ENCODE assay signal across 3 cellular contexts in the genomic region with DNA sequence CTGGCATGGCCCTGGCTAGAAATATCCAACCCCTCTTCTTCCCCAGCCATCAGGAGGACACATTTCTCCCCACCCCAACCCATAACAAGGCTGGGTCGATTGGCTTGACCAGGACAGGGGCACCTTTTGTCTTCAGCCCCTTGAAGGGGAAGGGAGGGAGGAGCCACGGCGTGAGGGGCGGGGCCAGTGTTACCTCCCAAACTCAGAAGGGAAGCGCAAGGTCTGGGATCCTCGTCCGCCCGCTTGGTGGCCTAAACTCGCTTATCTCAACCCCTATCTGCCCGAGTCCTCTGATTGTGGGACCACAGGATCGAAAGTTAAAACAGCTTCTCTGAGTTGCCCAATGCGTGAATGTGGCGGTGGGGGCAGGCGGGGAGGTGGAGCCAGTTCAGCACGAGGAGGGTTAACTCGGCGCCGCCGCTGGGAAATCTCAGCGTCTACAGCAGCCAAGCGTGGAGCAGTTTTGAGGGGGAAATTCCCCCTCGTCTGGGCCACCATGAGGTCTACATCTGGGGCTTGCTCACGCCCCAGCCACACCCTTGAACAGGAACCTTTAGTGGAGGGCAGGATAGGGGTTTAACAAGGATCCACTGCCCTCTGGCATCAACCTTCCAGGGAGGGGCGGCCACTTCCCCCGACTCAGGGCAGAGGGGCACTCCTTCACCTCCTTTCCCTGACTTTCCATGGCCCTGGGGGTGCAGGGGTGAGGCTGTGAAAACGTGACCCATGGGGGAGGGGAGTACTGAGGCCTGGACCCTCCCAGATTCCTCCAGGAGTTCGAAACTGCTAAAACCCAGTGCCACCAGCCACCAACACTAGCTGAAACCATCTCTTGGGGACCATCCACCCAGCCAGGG.
TF ChIP-seq lines count a peak whose summit lies in the region.

No MANE protein-coding gene starts in this region.

TF ChIP-seq in SK-N-SH, 30 proteins besides CTCF, POLR2A, EP300 and RAD21:
- TF ChIP-seq MEF2A (IDR thresholded peaks at IDR 0.05; ENCODE audit: borderline replicate concordance, low read depth) (no peak), TAF1 (IDR thresholded peaks at IDR 0.05; ENCODE audit: borderline replicate concordance, low read depth, low read length) (no peak), FOXJ3 (CRISPR knock-in tag; IDR thresholded peaks at IDR 0.05) (no peak)
- TF ChIP-seq, protein P1, sequence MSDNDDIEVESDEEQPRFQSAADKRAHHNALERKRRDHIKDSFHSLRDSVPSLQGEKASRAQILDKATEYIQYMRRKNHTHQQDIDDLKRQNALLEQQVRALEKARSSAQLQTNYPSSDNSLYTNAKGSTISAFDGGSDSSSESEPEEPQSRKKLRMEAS (IDR thresholded peaks at IDR 0.05; ENCODE audit: low read depth): no peak

TF ChIP-seq in SK-N-SH treated with all-trans-retinoic acid at 6 μM for 48 hours, 23 proteins besides CTCF, POLR2A, EP300 and RAD21:
- no peak for TF ChIP-seq ISL1 (CRISPR knock-in tag; IDR thresholded peaks at IDR 0.05)
- no peak for TF ChIP-seq CSDC2 (CRISPR knock-in tag; IDR thresholded peaks at IDR 0.05)
- TF ChIP-seq, protein P2, sequence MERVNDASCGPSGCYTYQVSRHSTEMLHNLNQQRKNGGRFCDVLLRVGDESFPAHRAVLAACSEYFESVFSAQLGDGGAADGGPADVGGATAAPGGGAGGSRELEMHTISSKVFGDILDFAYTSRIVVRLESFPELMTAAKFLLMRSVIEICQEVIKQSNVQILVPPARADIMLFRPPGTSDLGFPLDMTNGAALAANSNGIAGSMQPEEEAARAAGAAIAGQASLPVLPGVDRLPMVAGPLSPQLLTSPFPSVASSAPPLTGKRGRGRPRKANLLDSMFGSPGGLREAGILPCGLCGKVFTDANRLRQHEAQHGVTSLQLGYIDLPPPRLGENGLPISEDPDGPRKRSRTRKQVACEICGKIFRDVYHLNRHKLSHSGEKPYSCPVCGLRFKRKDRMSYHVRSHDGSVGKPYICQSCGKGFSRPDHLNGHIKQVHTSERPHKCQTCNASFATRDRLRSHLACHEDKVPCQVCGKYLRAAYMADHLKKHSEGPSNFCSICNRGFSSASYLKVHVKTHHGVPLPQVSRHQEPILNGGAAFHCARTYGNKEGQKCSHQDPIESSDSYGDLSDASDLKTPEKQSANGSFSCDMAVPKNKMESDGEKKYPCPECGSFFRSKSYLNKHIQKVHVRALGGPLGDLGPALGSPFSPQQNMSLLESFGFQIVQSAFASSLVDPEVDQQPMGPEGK (CRISPR knock-in tag; IDR thresholded peaks at IDR 0.05; ENCODE audit: borderline replicate concordance): no peak
- TF ChIP-seq, protein P3, sequence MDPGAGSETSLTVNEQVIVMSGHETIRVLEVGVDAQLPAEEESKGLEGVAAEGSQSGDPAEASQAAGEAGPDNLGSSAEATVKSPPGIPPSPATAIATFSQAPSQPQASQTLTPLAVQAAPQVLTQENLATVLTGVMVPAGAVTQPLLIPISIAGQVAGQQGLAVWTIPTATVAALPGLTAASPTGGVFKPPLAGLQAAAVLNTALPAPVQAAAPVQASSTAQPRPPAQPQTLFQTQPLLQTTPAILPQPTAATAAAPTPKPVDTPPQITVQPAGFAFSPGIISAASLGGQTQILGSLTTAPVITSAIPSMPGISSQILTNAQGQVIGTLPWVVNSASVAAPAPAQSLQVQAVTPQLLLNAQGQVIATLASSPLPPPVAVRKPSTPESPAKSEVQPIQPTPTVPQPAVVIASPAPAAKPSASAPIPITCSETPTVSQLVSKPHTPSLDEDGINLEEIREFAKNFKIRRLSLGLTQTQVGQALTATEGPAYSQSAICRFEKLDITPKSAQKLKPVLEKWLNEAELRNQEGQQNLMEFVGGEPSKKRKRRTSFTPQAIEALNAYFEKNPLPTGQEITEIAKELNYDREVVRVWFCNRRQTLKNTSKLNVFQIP (CRISPR knock-in tag; IDR thresholded peaks at IDR 0.05; ENCODE audit: borderline replicate concordance, low read depth): no peak
- TF ChIP-seq SNAI2 (CRISPR knock-in tag; IDR thresholded peaks at IDR 0.05): no peak
- no peak for TF ChIP-seq ESRRG (CRISPR knock-in tag; IDR thresholded peaks at IDR 0.05)
- TF ChIP-seq ZFP3 (CRISPR knock-in tag; IDR thresholded peaks at IDR 0.05): no peak
- TF ChIP-seq ZFP30 (CRISPR knock-in tag; IDR thresholded peaks at IDR 0.05): no peak
- TF ChIP-seq, protein P4, sequence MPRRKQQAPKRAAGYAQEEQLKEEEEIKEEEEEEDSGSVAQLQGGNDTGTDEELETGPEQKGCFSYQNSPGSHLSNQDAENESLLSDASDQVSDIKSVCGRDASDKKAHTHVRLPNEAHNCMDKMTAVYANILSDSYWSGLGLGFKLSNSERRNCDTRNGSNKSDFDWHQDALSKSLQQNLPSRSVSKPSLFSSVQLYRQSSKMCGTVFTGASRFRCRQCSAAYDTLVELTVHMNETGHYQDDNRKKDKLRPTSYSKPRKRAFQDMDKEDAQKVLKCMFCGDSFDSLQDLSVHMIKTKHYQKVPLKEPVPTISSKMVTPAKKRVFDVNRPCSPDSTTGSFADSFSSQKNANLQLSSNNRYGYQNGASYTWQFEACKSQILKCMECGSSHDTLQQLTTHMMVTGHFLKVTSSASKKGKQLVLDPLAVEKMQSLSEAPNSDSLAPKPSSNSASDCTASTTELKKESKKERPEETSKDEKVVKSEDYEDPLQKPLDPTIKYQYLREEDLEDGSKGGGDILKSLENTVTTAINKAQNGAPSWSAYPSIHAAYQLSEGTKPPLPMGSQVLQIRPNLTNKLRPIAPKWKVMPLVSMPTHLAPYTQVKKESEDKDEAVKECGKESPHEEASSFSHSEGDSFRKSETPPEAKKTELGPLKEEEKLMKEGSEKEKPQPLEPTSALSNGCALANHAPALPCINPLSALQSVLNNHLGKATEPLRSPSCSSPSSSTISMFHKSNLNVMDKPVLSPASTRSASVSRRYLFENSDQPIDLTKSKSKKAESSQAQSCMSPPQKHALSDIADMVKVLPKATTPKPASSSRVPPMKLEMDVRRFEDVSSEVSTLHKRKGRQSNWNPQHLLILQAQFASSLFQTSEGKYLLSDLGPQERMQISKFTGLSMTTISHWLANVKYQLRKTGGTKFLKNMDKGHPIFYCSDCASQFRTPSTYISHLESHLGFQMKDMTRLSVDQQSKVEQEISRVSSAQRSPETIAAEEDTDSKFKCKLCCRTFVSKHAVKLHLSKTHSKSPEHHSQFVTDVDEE (CRISPR knock-in tag; IDR thresholded peaks at IDR 0.05): no peak
- no peak for TF ChIP-seq ZNF565 (CRISPR knock-in tag; conservative IDR thresholded peaks at IDR 0.05; ENCODE audit: low read depth)
- no peak for TF ChIP-seq TCF4 (CRISPR knock-in tag; IDR thresholded peaks at IDR 0.05; ENCODE audit: borderline replicate concordance)
- TF ChIP-seq ZNF8 (CRISPR knock-in tag; IDR thresholded peaks at IDR 0.05): no peak
TF ChIP-seq in SK-N-SH treated with all-trans-retinoic acid at 6 μM for 48 hours: peak in this region for 0.

TF ChIP-seq in GM12878, 131 proteins besides CTCF, POLR2A, EP300 and RAD21 (continues in another document):
- TF ChIP-seq HDGF (IDR thresholded peaks at IDR 0.05) (peak; percentile 38), PAX5 (IDR thresholded peaks at IDR 0.05; ENCODE audit: borderline replicate concordance, low read depth, low read length) (peak; percentile 87; the same call in 1 of the 2 replicates), MEF2A (IDR thresholded peaks at IDR 0.05; ENCODE audit: insufficient read depth, low read depth, low read length) (no peak), HDAC6 (IDR thresholded peaks at IDR 0.05; ENCODE audit: unreplicated experiment) (no peak), CHD2 (IDR thresholded peaks at IDR 0.05; ENCODE audit: borderline replicate concordance, low read depth, low read length) (no peak), KLF5 (IDR thresholded peaks at IDR 0.05; ENCODE audit: partially characterized antibody) (no peak), ZNF207 (IDR thresholded peaks at IDR 0.05; ENCODE audit: borderline replicate concordance) (no peak; the same call in 1 of the 2 replicates), RAD51 (IDR thresholded peaks at IDR 0.05) (no peak), ZNF24 (IDR thresholded peaks at IDR 0.05) (no peak), MEF2B (IDR thresholded peaks at IDR 0.05; ENCODE audit: partially characterized antibody, poor library complexity, severe bottlenecking) (no peak), CBX5 (IDR thresholded peaks at IDR 0.05; ENCODE audit: low read depth) (no peak), EZH2 (IDR thresholded peaks at IDR 0.05; ENCODE audit: borderline replicate concordance, control insufficient read depth, low read depth, low read length) (no peak), NRF1 (conservative IDR thresholded peaks at IDR 0.05; ENCODE audit: low read depth, low read length) (no peak), SREBF1 (IDR thresholded peaks at IDR 0.05; ENCODE audit: low read length) (no peak), SRF (IDR thresholded peaks at IDR 0.05; ENCODE audit: low read depth in 2 of 2, low read length in 2 of 2) (no peak), TBL1XR1 (IDR thresholded peaks at IDR 0.05; ENCODE audit: low read depth, low read length) (no peak), SMAD5 (IDR thresholded peaks at IDR 0.05; ENCODE audit: low read depth) (no peak), RCOR1 (conservative IDR thresholded peaks at IDR 0.05; ENCODE audit: low read depth, low read length) (no peak), STAT3 (IDR thresholded peaks at IDR 0.05; ENCODE audit: low read depth, low read length) (no peak), TCF7 (IDR thresholded peaks at IDR 0.05; ENCODE audit: borderline replicate concordance) (no peak)
- TF ChIP-seq, protein P5, sequence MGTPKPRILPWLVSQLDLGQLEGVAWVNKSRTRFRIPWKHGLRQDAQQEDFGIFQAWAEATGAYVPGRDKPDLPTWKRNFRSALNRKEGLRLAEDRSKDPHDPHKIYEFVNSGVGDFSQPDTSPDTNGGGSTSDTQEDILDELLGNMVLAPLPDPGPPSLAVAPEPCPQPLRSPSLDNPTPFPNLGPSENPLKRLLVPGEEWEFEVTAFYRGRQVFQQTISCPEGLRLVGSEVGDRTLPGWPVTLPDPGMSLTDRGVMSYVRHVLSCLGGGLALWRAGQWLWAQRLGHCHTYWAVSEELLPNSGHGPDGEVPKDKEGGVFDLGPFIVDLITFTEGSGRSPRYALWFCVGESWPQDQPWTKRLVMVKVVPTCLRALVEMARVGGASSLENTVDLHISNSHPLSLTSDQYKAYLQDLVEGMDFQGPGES (IDR thresholded peaks at IDR 0.05): no peak
- TF ChIP-seq, protein P6, sequence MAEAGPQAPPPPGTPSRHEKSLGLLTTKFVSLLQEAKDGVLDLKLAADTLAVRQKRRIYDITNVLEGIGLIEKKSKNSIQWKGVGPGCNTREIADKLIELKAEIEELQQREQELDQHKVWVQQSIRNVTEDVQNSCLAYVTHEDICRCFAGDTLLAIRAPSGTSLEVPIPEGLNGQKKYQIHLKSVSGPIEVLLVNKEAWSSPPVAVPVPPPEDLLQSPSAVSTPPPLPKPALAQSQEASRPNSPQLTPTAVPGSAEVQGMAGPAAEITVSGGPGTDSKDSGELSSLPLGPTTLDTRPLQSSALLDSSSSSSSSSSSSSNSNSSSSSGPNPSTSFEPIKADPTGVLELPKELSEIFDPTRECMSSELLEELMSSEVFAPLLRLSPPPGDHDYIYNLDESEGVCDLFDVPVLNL (IDR thresholded peaks at IDR 0.05; ENCODE audit: low read depth, low read length): no peak
- TF ChIP-seq, protein P7, sequence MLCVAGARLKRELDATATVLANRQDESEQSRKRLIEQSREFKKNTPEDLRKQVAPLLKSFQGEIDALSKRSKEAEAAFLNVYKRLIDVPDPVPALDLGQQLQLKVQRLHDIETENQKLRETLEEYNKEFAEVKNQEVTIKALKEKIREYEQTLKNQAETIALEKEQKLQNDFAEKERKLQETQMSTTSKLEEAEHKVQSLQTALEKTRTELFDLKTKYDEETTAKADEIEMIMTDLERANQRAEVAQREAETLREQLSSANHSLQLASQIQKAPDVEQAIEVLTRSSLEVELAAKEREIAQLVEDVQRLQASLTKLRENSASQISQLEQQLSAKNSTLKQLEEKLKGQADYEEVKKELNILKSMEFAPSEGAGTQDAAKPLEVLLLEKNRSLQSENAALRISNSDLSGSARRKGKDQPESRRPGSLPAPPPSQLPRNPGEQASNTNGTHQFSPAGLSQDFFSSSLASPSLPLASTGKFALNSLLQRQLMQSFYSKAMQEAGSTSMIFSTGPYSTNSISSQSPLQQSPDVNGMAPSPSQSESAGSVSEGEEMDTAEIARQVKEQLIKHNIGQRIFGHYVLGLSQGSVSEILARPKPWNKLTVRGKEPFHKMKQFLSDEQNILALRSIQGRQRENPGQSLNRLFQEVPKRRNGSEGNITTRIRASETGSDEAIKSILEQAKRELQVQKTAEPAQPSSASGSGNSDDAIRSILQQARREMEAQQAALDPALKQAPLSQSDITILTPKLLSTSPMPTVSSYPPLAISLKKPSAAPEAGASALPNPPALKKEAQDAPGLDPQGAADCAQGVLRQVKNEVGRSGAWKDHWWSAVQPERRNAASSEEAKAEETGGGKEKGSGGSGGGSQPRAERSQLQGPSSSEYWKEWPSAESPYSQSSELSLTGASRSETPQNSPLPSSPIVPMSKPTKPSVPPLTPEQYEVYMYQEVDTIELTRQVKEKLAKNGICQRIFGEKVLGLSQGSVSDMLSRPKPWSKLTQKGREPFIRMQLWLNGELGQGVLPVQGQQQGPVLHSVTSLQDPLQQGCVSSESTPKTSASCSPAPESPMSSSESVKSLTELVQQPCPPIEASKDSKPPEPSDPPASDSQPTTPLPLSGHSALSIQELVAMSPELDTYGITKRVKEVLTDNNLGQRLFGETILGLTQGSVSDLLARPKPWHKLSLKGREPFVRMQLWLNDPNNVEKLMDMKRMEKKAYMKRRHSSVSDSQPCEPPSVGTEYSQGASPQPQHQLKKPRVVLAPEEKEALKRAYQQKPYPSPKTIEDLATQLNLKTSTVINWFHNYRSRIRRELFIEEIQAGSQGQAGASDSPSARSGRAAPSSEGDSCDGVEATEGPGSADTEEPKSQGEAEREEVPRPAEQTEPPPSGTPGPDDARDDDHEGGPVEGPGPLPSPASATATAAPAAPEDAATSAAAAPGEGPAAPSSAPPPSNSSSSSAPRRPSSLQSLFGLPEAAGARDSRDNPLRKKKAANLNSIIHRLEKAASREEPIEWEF (IDR thresholded peaks at IDR 0.05; ENCODE audit: insufficient replicate concordance, low read depth, low read length): no peak
- TF ChIP-seq, protein P8, sequence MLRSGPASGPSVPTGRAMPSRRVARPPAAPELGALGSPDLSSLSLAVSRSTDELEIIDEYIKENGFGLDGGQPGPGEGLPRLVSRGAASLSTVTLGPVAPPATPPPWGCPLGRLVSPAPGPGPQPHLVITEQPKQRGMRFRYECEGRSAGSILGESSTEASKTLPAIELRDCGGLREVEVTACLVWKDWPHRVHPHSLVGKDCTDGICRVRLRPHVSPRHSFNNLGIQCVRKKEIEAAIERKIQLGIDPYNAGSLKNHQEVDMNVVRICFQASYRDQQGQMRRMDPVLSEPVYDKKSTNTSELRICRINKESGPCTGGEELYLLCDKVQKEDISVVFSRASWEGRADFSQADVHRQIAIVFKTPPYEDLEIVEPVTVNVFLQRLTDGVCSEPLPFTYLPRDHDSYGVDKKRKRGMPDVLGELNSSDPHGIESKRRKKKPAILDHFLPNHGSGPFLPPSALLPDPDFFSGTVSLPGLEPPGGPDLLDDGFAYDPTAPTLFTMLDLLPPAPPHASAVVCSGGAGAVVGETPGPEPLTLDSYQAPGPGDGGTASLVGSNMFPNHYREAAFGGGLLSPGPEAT (IDR thresholded peaks at IDR 0.05; ENCODE audit: low read depth): peak; percentile 3; the same call in 1 of the 2 replicates
